In the genomic region with DNA sequence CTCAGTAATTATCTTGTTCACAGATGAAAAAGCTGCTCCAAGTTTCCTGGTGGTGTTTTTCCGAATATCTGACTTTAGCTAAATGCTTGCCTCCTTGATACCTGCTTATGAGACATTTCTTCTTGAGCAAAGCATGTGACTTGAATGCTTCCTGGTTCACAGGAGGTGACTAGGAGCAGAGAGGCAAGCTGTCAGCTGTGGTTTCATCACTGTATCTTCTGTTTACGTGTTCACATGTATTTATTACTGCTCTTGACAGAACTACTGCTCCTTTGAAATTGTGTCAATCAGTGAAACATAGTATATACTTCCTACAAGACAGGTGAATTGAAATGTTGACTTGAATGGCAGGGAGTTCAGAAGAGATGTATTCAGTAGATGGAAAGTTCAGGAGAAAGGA, we compare ENCODE assay signal across 11 cellular contexts. TPM values are rescaled to one million over a fixed set of nuclear protein-coding genes. Genes with fewer than 3 reads are reported as not detected.
DNase-seq lines count a peak whose midpoint lies in the region; ATAC-seq and TF ChIP-seq lines count a peak whose summit lies in the region.
"Had no signal": no experiment of that assay in that cellular context is flagged by ENCODE, and none has a peak within 500 bp of the region (broad histone marks: within the 10 kb centered on the region; RNA-seq: fewer than 3 reads in every experiment).

No MANE protein-coding gene starts in this region.

- H3K36me3 Mint-ChIP-seq in Calu3 (ENCODE audit: insufficient read depth, unreplicated experiment): no peaks in the 10 kb centered on the region
- H3K36me3 Mint-ChIP-seq in activated T-helper 17 cell treated with anti-CD3 and anti-CD28 coated beads, Interleukin-2, amount 50 U/mL, for 72 hours (ENCODE audit: low read depth): no peaks in the 10 kb centered on the region
- H3K36me3 Mint-ChIP-seq in activated CD4-positive, alpha-beta memory T cell treated with anti-CD3 and anti-CD28 coated beads for 36 hours: no peaks in the 10 kb centered on the region

- BruUV-seq in Calu3 (replicated peaks; lab: Mats Ljungman, UMichigan): no TSS peak

- no peak overlapping the region for H3K4me3 ChIP-seq in mucosa of descending colon
- H3K4me3 ChIP-seq: esophagus muscularis mucosa, testis had no signal

- no peaks in the 10 kb centered on the region for H3K9me3 Mint-ChIP-seq in Calu3 (ENCODE audit: low read depth, unreplicated experiment)
- H3K9me3 Mint-ChIP-seq in activated T-helper 17 cell treated with anti-CD3 and anti-CD28 coated beads, Interleukin-2, amount 50 U/mL, for 72 hours: no peaks in the 10 kb centered on the region
- H3K9me3 Mint-ChIP-seq in activated CD4-positive, alpha-beta memory T cell treated with anti-CD3 and anti-CD28 coated beads for 36 hours: no peaks in the 10 kb centered on the region

- intact Hi-C loops in Calu3 (cut with micrococcal nuclease; ENCODE audit: unreplicated experiment): no loop called here
- intact Hi-C loops in mucosa of descending colon (cut with DNase I, micrococcal nuclease): no loop called here
- intact Hi-C loops in activated CD4-positive, alpha-beta memory T cell treated with anti-CD3 and anti-CD28 coated beads for 36 hours (cut with micrococcal nuclease): no loop called here

- POLR2A ChIA-PET in activated CD4-positive, alpha-beta memory T cell treated with anti-CD3 and anti-CD28 coated beads for 36 hours (lab: Charles Lee): interaction anchor here (1.4 kb wide), 1 partner anchor 10 kb away, joined by 8 read pairs; no protein-coding TSS in a partner anchor

- peak; percentile 8 for DNase-seq in Calu3
- DNase-seq in HT-29 (ENCODE audit: low spot score): peak; percentile 45
- DNase-seq in mucosa of descending colon: peak in 1 of 3 donors; percentile 61
- no peak for DNase-seq in GM19240 (ENCODE audit: insufficient read length, low spot score)
- DNase-seq in activated CD4-positive, alpha-beta memory T cell treated with anti-CD3 and anti-CD28 coated beads for 36 hours: no peak
- no peak for DNase-seq in 8988T
- DNase-seq: NCI-H1930, testis had no signal

- no peak overlapping the region for H3K4me3 Mint-ChIP-seq in Calu3 (ENCODE audit: low read depth, unreplicated experiment)
- peak overlapping the region; percentile 7 for H3K4me3 Mint-ChIP-seq in activated T-helper 17 cell treated with anti-CD3 and anti-CD28 coated beads, Interleukin-2, amount 50 U/mL, for 72 hours
- H3K4me3 Mint-ChIP-seq in activated CD4-positive, alpha-beta memory T cell treated with anti-CD3 and anti-CD28 coated beads for 36 hours: no peak overlapping the region

- H3K4me1 Mint-ChIP-seq in Calu3 (ENCODE audit: low read depth, unreplicated experiment): peaks cover 8% of the 10 kb centered on the region
- H3K4me1 Mint-ChIP-seq in activated T-helper 17 cell treated with anti-CD3 and anti-CD28 coated beads, Interleukin-2, amount 50 U/mL, for 72 hours: peaks cover 4% of the 10 kb centered on the region
- peaks cover 4% of the 10 kb centered on the region for H3K4me1 Mint-ChIP-seq in activated CD4-positive, alpha-beta memory T cell treated with anti-CD3 and anti-CD28 coated beads for 36 hours (ENCODE audit: low read depth)

- CTCF ChIA-PET in Calu3 (lab: Charles Lee): interaction anchor here (0.7 kb wide), 1 partner anchor 9 kb away, joined by 5 read pairs; a partner anchor contains a TSS
- CTCF ChIA-PET in activated CD4-positive, alpha-beta memory T cell treated with anti-CD3 and anti-CD28 coated beads for 36 hours (lab: Charles Lee): no interaction called here

- no peak for TF ChIP-seq CTCF in Calu3 (IDR thresholded peaks at IDR 0.05; ENCODE audit: unreplicated experiment)
- TF ChIP-seq CTCF in mucosa of descending colon (IDR thresholded peaks at IDR 0.05): no peak

- no peaks in the 10 kb centered on the region for H3K27me3 Mint-ChIP-seq in Calu3 (ENCODE audit: unreplicated experiment)
- H3K27me3 Mint-ChIP-seq in activated T-helper 17 cell treated with anti-CD3 and anti-CD28 coated beads, Interleukin-2, amount 50 U/mL, for 72 hours: no peaks in the 10 kb centered on the region
- H3K27me3 Mint-ChIP-seq in activated CD4-positive, alpha-beta memory T cell treated with anti-CD3 and anti-CD28 coated beads for 36 hours: no peaks in the 10 kb centered on the region

- no peak overlapping the region for H3K27ac Mint-ChIP-seq in Calu3 (ENCODE audit: unreplicated experiment)
- peak overlapping the region; percentile 25 for H3K27ac Mint-ChIP-seq in activated T-helper 17 cell treated with anti-CD3 and anti-CD28 coated beads, Interleukin-2, amount 50 U/mL, for 72 hours
- no peak overlapping the region for H3K27ac Mint-ChIP-seq in activated CD4-positive, alpha-beta memory T cell treated with anti-CD3 and anti-CD28 coated beads for 36 hours

- H3K4me1 ChIP-seq in mucosa of descending colon (ENCODE audit: low read depth): no peaks in the 10 kb centered on the region
- H3K4me1 ChIP-seq: esophagus muscularis mucosa, testis had no signal

- H3K9me3 ChIP-seq in mucosa of descending colon: no peaks in the 10 kb centered on the region
- H3K9me3 ChIP-seq: esophagus muscularis mucosa, testis had no signal

- H3K36me3 ChIP-seq in mucosa of descending colon (ENCODE audit: low read depth): no peaks in the 10 kb centered on the region
- H3K36me3 ChIP-seq: esophagus muscularis mucosa had no signal

- ATAC-seq in activated T-helper 17 cell treated with anti-CD3 and anti-CD28 coated beads, Interleukin-2, amount 50 U/mL, for 72 hours (replicated peaks): peak; percentile 84
- peak; percentile 93 for ATAC-seq in mucosa of descending colon
- ATAC-seq: sciatic nerve had no signal

RNA-seq across cellular contexts. Expression of a gene that starts 8.9 kb away (rescaled TPM):
- total RNA-seq in Calu3 (2022) (96.5 and 115 TPM in 2 replicates), mucosa of descending colon (100 to 1,000 TPM; 167 to 341 (median 287) TPM)
- total RNA-seq in HT-29 (2014; rRNA removed; shearing (Covaris generic)): 81.0 and 85.1 TPM in 2 replicates
- 100 to 1,000 TPM in 1 of 2 donors, 10 to 100 TPM in 1; 92.5 to 105 TPM for total RNA-seq in activated T-helper 17 cell treated with anti-CD3 and anti-CD28 coated beads, Interleukin-2, amount 50 U/mL, for 72 hours
- total RNA-seq in activated CD4-positive, alpha-beta memory T cell treated with anti-CD3 and anti-CD28 coated beads for 36 hours: 10 to 100 TPM; 79.9 to 82.1 TPM

Comparison
In these comparisons a context has a peak if more than half of its experiments do, and no peak if none do; other contexts are left out.
1. DNase-seq: peak in Calu3 (single experiment) and HT-29 (single experiment); none in GM19240 (single experiment), activated CD4-positive, alpha-beta memory T cell treated with anti-CD3 and anti-CD28 coated beads for 36 hours (single experiment) and 8988T (single experiment).